14 cellular contexts compared by ENCODE assay signal in the genomic region with DNA sequence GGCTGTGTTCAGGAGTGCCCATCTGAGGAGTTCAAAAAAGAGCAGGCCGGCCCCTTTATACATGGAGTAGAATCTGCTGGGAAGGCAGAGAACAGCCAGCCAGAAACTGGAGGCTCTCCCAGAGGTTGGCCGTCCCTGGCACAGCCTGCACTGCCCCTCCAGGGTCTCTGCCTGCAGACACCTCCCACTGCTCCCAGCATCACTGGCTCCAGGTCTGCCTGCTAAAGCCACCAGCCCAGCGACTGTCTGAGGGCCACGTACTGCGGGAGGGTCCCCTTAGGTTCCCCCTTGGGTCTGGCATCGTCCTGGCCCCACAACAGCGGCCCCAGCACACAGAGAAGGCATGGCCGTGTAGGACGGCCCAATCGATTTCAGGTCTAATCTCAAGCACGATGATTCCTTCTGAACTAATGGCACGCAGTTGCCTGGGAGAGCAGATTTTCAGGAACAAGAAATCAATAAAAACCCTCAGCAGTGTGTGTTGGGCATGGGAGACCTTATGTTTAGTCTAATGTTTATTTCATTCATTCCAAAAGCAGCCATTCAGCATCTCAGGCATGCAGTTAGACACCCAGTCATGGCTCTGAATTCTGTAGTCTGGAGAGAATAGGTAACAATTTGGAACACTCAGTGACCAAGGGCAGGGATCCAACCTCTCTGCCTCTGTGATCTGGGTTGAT.
"Had no signal": no experiment of that assay in that cellular context is flagged by ENCODE, and none has a peak within 500 bp of the region (broad histone marks: within the 10 kb centered on the region; RNA-seq: fewer than 3 reads in every experiment).

No MANE protein-coding gene starts in this region.

- H3K4me3 ChIP-seq: psoas muscle, spleen had no signal

- H3K27me3 Mint-ChIP-seq: activated naive CD4-positive, alpha-beta T cell treated with anti-CD3 and anti-CD28 coated beads, Interleukin-2, amount 50 U/mL, for 24 hours had no signal

- H3K36me3 ChIP-seq: spleen had no signal

- H3K9me3 Mint-ChIP-seq: activated B cell treated with CpG ODN at 0.5 μM for 24 hours; activated naive CD4-positive, alpha-beta T cell treated with anti-CD3 and anti-CD28 coated beads, Interleukin-2, amount 50 U/mL, for 24 hours; dendritic cell treated with granulocyte-macrophage colony-stimulating factor and Interleukin-4, amounts not matched to agents 40 ng/mL and 50 ng/mL, for 4 days; naive B cell had no signal

- DNase-seq: activated B cell treated with CpG ODN at 0.5 μM for 24 hours; activated CD4-positive, alpha-beta T cell treated with anti-CD3 and anti-CD28 coated beads, Interleukin-2, amount 10 ng/mL, durations not matched to agents 24 days and 14 days; amniotic stem cell; cerebellar nuclear complex; left colon; naive B cell; psoas muscle; spleen; stimulated activated naive CD4-positive, alpha-beta T cell; substantia nigra had no signal

- H3K27ac Mint-ChIP-seq: activated B cell treated with CpG ODN at 0.5 μM for 24 hours; activated CD4-positive, alpha-beta T cell treated with anti-CD3 and anti-CD28 coated beads, Interleukin-2, amount 10 ng/mL, durations not matched to agents 24 days and 14 days; activated naive CD4-positive, alpha-beta T cell treated with anti-CD3 and anti-CD28 coated beads, Interleukin-2, amount 50 U/mL, for 24 hours; dendritic cell treated with granulocyte-macrophage colony-stimulating factor and Interleukin-4, amounts not matched to agents 40 ng/mL and 50 ng/mL, for 4 days had no signal

- H3K9me3 ChIP-seq: psoas muscle had no signal

- H3K36me3 Mint-ChIP-seq: activated naive CD4-positive, alpha-beta T cell treated with anti-CD3 and anti-CD28 coated beads, Interleukin-2, amount 50 U/mL, for 24 hours; brain; naive B cell had no signal

- H3K27ac ChIP-seq: psoas muscle had no signal

- H3K4me1 Mint-ChIP-seq: activated naive CD4-positive, alpha-beta T cell treated with anti-CD3 and anti-CD28 coated beads, Interleukin-2, amount 50 U/mL, for 24 hours; brain had no signal

- H3K4me3 Mint-ChIP-seq: activated B cell treated with CpG ODN at 0.5 μM for 24 hours; activated CD4-positive, alpha-beta T cell treated with anti-CD3 and anti-CD28 coated beads, Interleukin-2, amount 10 ng/mL, durations not matched to agents 24 days and 14 days; activated naive CD4-positive, alpha-beta T cell treated with anti-CD3 and anti-CD28 coated beads, Interleukin-2, amount 50 U/mL, for 24 hours; brain; dendritic cell treated with granulocyte-macrophage colony-stimulating factor and Interleukin-4, amounts not matched to agents 40 ng/mL and 50 ng/mL, for 4 days; naive B cell had no signal

- ATAC-seq: left colon, psoas muscle, sciatic nerve had no signal

- H3K4me1 ChIP-seq: psoas muscle had no signal
